In genomic region chr22:23197836-23198235, GRCh38 we compare ENCODE assay signal across 30 cellular contexts. TPM values are rescaled to one million over a fixed set of nuclear protein-coding genes. Genes with fewer than 3 reads are reported as not detected.
DNase-seq lines count a peak whose midpoint lies in the region; ATAC-seq and TF ChIP-seq lines count a peak whose summit lies in the region.
"Had no signal": no experiment of that assay in that cellular context is flagged by ENCODE, and none has a peak within 500 bp of the region (broad histone marks: within the 10 kb centered on the region; RNA-seq: fewer than 3 reads in every experiment).

No MANE protein-coding gene starts in this region.

- peak; percentile 14 to 82 (median 55) for ATAC-seq in heart right ventricle
- no peak for ATAC-seq in T-helper 17 cell
- no peak for ATAC-seq in stimulated activated effector memory CD8-positive, alpha-beta T cell treated with anti-CD3 and anti-CD28 coated beads, Interleukin-12 subunit alpha, Interleukin-12 subunit beta, amount 100 ng/mL, for 72 hours
- no peak for ATAC-seq in GM19035 (IDR thresholded peaks at IDR 0.05; ENCODE audit: unreplicated experiment)
- ATAC-seq in activated CD8-positive, alpha-beta memory T cell treated with anti-CD3 and anti-CD28 coated beads, Interleukin-2, amount 10 ng/mL, durations not matched to agents 7 days and 5 days, result no peak
- ATAC-seq: activated CD4-positive, CD25-positive, alpha-beta regulatory T cell treated with anti-CD3 and anti-CD28 coated beads, Interleukin-2, amount 50 U/mL, for 24 hours; activated CD8-positive, alpha-beta T cell treated with anti-CD3 and anti-CD28 coated beads, Interleukin-2, amount 10 ng/mL, durations not matched to agents 7 days and 5 days had no signal

- H3K27me3 ChIP-seq in heart right ventricle (no peaks in the 10 kb centered on the region), right atrium auricular region (no peaks in the 10 kb centered on the region)
- H3K27me3 ChIP-seq: dorsolateral prefrontal cortex had no signal

- H3K4me1 ChIP-seq in heart right ventricle, result peaks cover 0 to 64% (median 37%) of the 10 kb centered on the region in 9 donors
- peaks cover 0 to 30% of the 10 kb centered on the region in 2 donors for H3K4me1 ChIP-seq in right atrium auricular region

- H3K27ac ChIP-seq in heart right ventricle (peak overlapping the region in 5 of 10 donors; percentile 9 to 51 (median 31)), right atrium auricular region (no peak overlapping the region)
- H3K27ac ChIP-seq: dorsolateral prefrontal cortex, SK-N-MC had no signal

- H3K36me3 ChIP-seq in heart right ventricle (peaks cover 0 to 5% (median 0%) of the 10 kb centered on the region in 9 donors), right atrium auricular region (no peaks in the 10 kb centered on the region)

- H3K4me1 Mint-ChIP-seq in T-helper 17 cell, result peaks cover 42% of the 10 kb centered on the region
- peaks cover 52% of the 10 kb centered on the region for H3K4me1 Mint-ChIP-seq in glutamatergic neuron (ENCODE audit: low read depth, unreplicated experiment)
- H3K4me1 Mint-ChIP-seq in stimulated activated effector memory CD8-positive, alpha-beta T cell treated with anti-CD3 and anti-CD28 coated beads, Interleukin-12 subunit alpha, Interleukin-12 subunit beta, amount 100 ng/mL, for 72 hours, result peaks cover 49% of the 10 kb centered on the region
- no peaks in the 10 kb centered on the region for H3K4me1 Mint-ChIP-seq in activated CD8-positive, alpha-beta memory T cell treated with anti-CD3 and anti-CD28 coated beads, Interleukin-2, amount 10 ng/mL, durations not matched to agents 7 days and 5 days

- TF ChIP-seq CTCF in heart right ventricle (IDR thresholded peaks at IDR 0.05), result no peak
- no peak for TF ChIP-seq CTCF in right atrium auricular region (IDR thresholded peaks at IDR 0.05)
- TF ChIP-seq CTCF in glutamatergic neuron (IDR thresholded peaks at IDR 0.05; ENCODE audit: partially characterized antibody, unreplicated experiment), result no peak

- CTCF ChIA-PET in activated CD8-positive, alpha-beta memory T cell treated with anti-CD3 and anti-CD28 coated beads, Interleukin-2, amount 10 ng/mL, durations not matched to agents 7 days and 5 days (lab: Charles Lee), result interaction anchor here (1.1 kb wide), 1 partner anchor 14 kb away, joined by 3 read pairs; no protein-coding TSS in a partner anchor

- DNase-seq in heart right ventricle (no peak), right atrium auricular region (ENCODE audit: low spot score) (no peak), T-helper 17 cell (no peak), glutamatergic neuron (no peak), NCI-H1092 (lab: John Stamatoyannopoulos, UW) (no peak)
- no peak for DNase-seq in stimulated activated effector memory CD8-positive, alpha-beta T cell treated with anti-CD3 and anti-CD28 coated beads, Interleukin-12 subunit alpha, Interleukin-12 subunit beta, amount 100 ng/mL, for 72 hours (ENCODE audit: low spot score in 2 of 2)
- no peak for DNase-seq in activated CD8-positive, alpha-beta memory T cell treated with anti-CD3 and anti-CD28 coated beads, Interleukin-2, amount 10 ng/mL, durations not matched to agents 7 days and 5 days
- DNase-seq: ACHN; activated CD8-positive, alpha-beta T cell treated with anti-CD3 and anti-CD28 coated beads, Interleukin-2, amount 10 ng/mL, durations not matched to agents 7 days and 5 days; activated T-cell treated with anti-CD3 and anti-CD28 coated beads, Interleukin-2, amount 50 U/mL, for 48 hours; DND-41; dorsolateral prefrontal cortex; foreskin melanocyte; GOT3; Karpas-422; mammary epithelial cell; naive B cell; NCI-H1092 treated with DMSO at 0.1 percent for 48 hours; NCI-H2081; NK-92 treated with Interleukin-12 subunit alpha and Interleukin-12 subunit beta, amount 100 ng/mL, for 24 hours; stimulated activated CD4-positive, alpha-beta T cell treated with anti-CD3 and anti-CD28 coated beads, Interleukin-2, amount 100 ng/mL, for 24 hours; stimulated activated naive CD4-positive, alpha-beta T cell treated with Interleukin-2 at 50 U/mL for 16 hours; T1000 had no signal

- intact Hi-C loops in heart right ventricle (cut with DNase I), result loop anchor here in 1 of 10 donors (2.0 kb wide), 1 partner anchor 13 kb away; no protein-coding TSS in a partner anchor

- WGBS in heart right ventricle, 2 donors, result 67 to 69% methylated on average over 8 of the region's 8 CpGs

- H3K4me3 ChIP-seq in heart right ventricle (no peak overlapping the region), right atrium auricular region (no peak overlapping the region)
- H3K4me3 ChIP-seq: dorsolateral prefrontal cortex, SK-N-MC had no signal

- H3K4me3 Mint-ChIP-seq in T-helper 17 cell (no peak overlapping the region), glutamatergic neuron (ENCODE audit: unreplicated experiment) (peak overlapping the region; percentile 52)
- H3K4me3 Mint-ChIP-seq in stimulated activated effector memory CD8-positive, alpha-beta T cell treated with anti-CD3 and anti-CD28 coated beads, Interleukin-12 subunit alpha, Interleukin-12 subunit beta, amount 100 ng/mL, for 72 hours, result no peak overlapping the region
- no peak overlapping the region for H3K4me3 Mint-ChIP-seq in activated CD8-positive, alpha-beta memory T cell treated with anti-CD3 and anti-CD28 coated beads, Interleukin-2, amount 10 ng/mL, durations not matched to agents 7 days and 5 days
- H3K4me3 Mint-ChIP-seq: activated CD8-positive, alpha-beta T cell treated with anti-CD3 and anti-CD28 coated beads, Interleukin-2, amount 10 ng/mL, durations not matched to agents 7 days and 5 days had no signal

- peak overlapping the region; percentile 74 for H3K27ac Mint-ChIP-seq in T-helper 17 cell
- peak overlapping the region; percentile 46 for H3K27ac Mint-ChIP-seq in glutamatergic neuron (ENCODE audit: unreplicated experiment)
- H3K27ac Mint-ChIP-seq in stimulated activated effector memory CD8-positive, alpha-beta T cell treated with anti-CD3 and anti-CD28 coated beads, Interleukin-12 subunit alpha, Interleukin-12 subunit beta, amount 100 ng/mL, for 72 hours, result peak overlapping the region; percentile 77
- no peak overlapping the region for H3K27ac Mint-ChIP-seq in activated CD8-positive, alpha-beta memory T cell treated with anti-CD3 and anti-CD28 coated beads, Interleukin-2, amount 10 ng/mL, durations not matched to agents 7 days and 5 days
- H3K27ac Mint-ChIP-seq: activated CD8-positive, alpha-beta T cell treated with anti-CD3 and anti-CD28 coated beads, Interleukin-2, amount 10 ng/mL, durations not matched to agents 7 days and 5 days had no signal

- H3K9me3 ChIP-seq in heart right ventricle (no peaks in the 10 kb centered on the region), right atrium auricular region (no peaks in the 10 kb centered on the region), T-helper 17 cell (ENCODE audit: control insufficient read depth, low read length, poor library complexity, severe bottlenecking) (no peaks in the 10 kb centered on the region)

- H3K27me3 Mint-ChIP-seq in T-helper 17 cell, result no peaks in the 10 kb centered on the region
- peaks cover 23% of the 10 kb centered on the region for H3K27me3 Mint-ChIP-seq in glutamatergic neuron (ENCODE audit: unreplicated experiment)
- no peaks in the 10 kb centered on the region for H3K27me3 Mint-ChIP-seq in activated CD8-positive, alpha-beta memory T cell treated with anti-CD3 and anti-CD28 coated beads, Interleukin-2, amount 10 ng/mL, durations not matched to agents 7 days and 5 days
- H3K27me3 Mint-ChIP-seq: naive B cell, progenitor cell of endocrine pancreas had no signal

- peaks cover 24% of the 10 kb centered on the region for H3K9me3 Mint-ChIP-seq in glutamatergic neuron (ENCODE audit: unreplicated experiment)
- H3K9me3 Mint-ChIP-seq in stimulated activated effector memory CD8-positive, alpha-beta T cell treated with anti-CD3 and anti-CD28 coated beads, Interleukin-12 subunit alpha, Interleukin-12 subunit beta, amount 100 ng/mL, for 72 hours, result no peaks in the 10 kb centered on the region
- H3K9me3 Mint-ChIP-seq in activated CD8-positive, alpha-beta memory T cell treated with anti-CD3 and anti-CD28 coated beads, Interleukin-2, amount 10 ng/mL, durations not matched to agents 7 days and 5 days (ENCODE audit: low read depth), result no peaks in the 10 kb centered on the region
- H3K9me3 Mint-ChIP-seq: naive B cell had no signal

- H3K36me3 Mint-ChIP-seq in T-helper 17 cell (ENCODE audit: low read depth) (no peaks in the 10 kb centered on the region), glutamatergic neuron (ENCODE audit: unreplicated experiment) (peaks cover 2% of the 10 kb centered on the region)
- peaks cover 14% of the 10 kb centered on the region for H3K36me3 Mint-ChIP-seq in stimulated activated effector memory CD8-positive, alpha-beta T cell treated with anti-CD3 and anti-CD28 coated beads, Interleukin-12 subunit alpha, Interleukin-12 subunit beta, amount 100 ng/mL, for 72 hours
- no peaks in the 10 kb centered on the region for H3K36me3 Mint-ChIP-seq in activated CD8-positive, alpha-beta memory T cell treated with anti-CD3 and anti-CD28 coated beads, Interleukin-2, amount 10 ng/mL, durations not matched to agents 7 days and 5 days

RNA-seq across cellular contexts. Expression of gene BCR, which starts 17.5 kb away (rescaled TPM):
- total RNA-seq in heart right ventricle (10 to 100 TPM; 15.2 to 33.4 (median 28.3) TPM), right atrium auricular region (10 to 100 TPM; 27.0 to 41.3 TPM), T-helper 17 cell (10 to 100 TPM; 91.8 to 93.2 TPM), glutamatergic neuron (ENCODE audit: unreplicated experiment) (268 TPM)
- 10 to 100 TPM; 10.9 to 20.1 TPM for polyA plus RNA-seq in heart right ventricle
- total RNA-seq in activated CD8-positive, alpha-beta memory T cell treated with anti-CD3 and anti-CD28 coated beads, Interleukin-2, amount 10 ng/mL, durations not matched to agents 7 days and 5 days, result 10 to 100 TPM; 20.6 to 40.2 TPM

RNA-seq across cellular contexts. Expression of gene RAB36, which starts 52.6 kb away (rescaled TPM):
- total RNA-seq in heart right ventricle, result under 1 TPM; 0.15 to 1.00 (median 0.48) TPM
- under 1 TPM; 0.29 to 0.36 TPM for polyA plus RNA-seq in heart right ventricle
- total RNA-seq in right atrium auricular region, result 1 to 10 TPM in 1 of 2 donors, under 1 TPM in 1; 0.59 to 2.0 TPM
- total RNA-seq in T-helper 17 cell, result 1 to 10 TPM; 1.1 to 2.4 TPM
- total RNA-seq in glutamatergic neuron (ENCODE audit: unreplicated experiment), result 2.0 TPM
- total RNA-seq in activated CD8-positive, alpha-beta memory T cell treated with anti-CD3 and anti-CD28 coated beads, Interleukin-2, amount 10 ng/mL, durations not matched to agents 7 days and 5 days, result under 1 TPM; 0.26 to 0.37 TPM

RNA-seq across cellular contexts. Expression of gene RSPH14, which starts 56.0 kb away (rescaled TPM):
- total RNA-seq in heart right ventricle, result under 1 TPM in 1 of 10 donors, not detected in 9; 0.21 TPM
- under 1 TPM in 1 of 2 donors, not detected in 1; 0.39 TPM for polyA plus RNA-seq in heart right ventricle
- not detected for total RNA-seq in right atrium auricular region
- 1 to 10 TPM; 1.1 to 1.4 TPM for total RNA-seq in T-helper 17 cell
- 1.7 TPM for total RNA-seq in glutamatergic neuron (ENCODE audit: unreplicated experiment)
- total RNA-seq in activated CD8-positive, alpha-beta memory T cell treated with anti-CD3 and anti-CD28 coated beads, Interleukin-2, amount 10 ng/mL, durations not matched to agents 7 days and 5 days, result not detected
- total RNA-seq: bronchial epithelial cell, NCI-H460 had no signal
- polyA plus RNA-seq: keratinocyte, mammary epithelial cell had no signal

Comparison
In these comparisons a context has a peak if more than half of its experiments do, and no peak if none do; other contexts are left out.
1. ATAC-seq: peak in heart right ventricle (8 of 8); none in T-helper 17 cell (single experiment), stimulated activated effector memory CD8-positive, alpha-beta T cell treated with anti-CD3 and anti-CD28 coated beads, Interleukin-12 subunit alpha, Interleukin-12 subunit beta, amount 100 ng/mL, for 72 hours (single experiment), GM19035 (single experiment) and activated CD8-positive, alpha-beta memory T cell treated with anti-CD3 and anti-CD28 coated beads, Interleukin-2, amount 10 ng/mL, durations not matched to agents 7 days and 5 days (single experiment).